In genomic region chr12:67573456-67573855, GRCh38 we compare ENCODE assay signal across 23 cellular contexts.
"Had no signal": no experiment of that assay in that cellular context is flagged by ENCODE, and none has a peak within 500 bp of the region (broad histone marks: within the 10 kb centered on the region; RNA-seq: fewer than 3 reads in every experiment).

No MANE protein-coding gene starts in this region.

- H3K4me1 ChIP-seq: esophagus muscularis mucosa, foreskin keratinocyte, gastroesophageal sphincter, heart left ventricle, left lung, lower lobe of right lung had no signal

- FAIRE-seq: colon, endothelial cell of umbilical vein, frontal cortex, islet of Langerhans, keratinocyte had no signal

- H3K4me3 ChIP-seq: coronary artery, dorsolateral prefrontal cortex, esophagus muscularis mucosa, gastroesophageal sphincter, heart left ventricle, left lung, lower lobe of right lung, mucosa of descending colon had no signal

- H3K4me3 Mint-ChIP-seq: mesothelial cell of epicardium; naive thymus-derived CD4-positive, alpha-beta T cell had no signal

- ATAC-seq: foreskin keratinocyte; gastroesophageal sphincter; heart left ventricle; left cardiac atrium; left lung; left ventricle myocardium superior; lower lobe of right lung; mucosa of descending colon; naive thymus-derived CD4-positive, alpha-beta T cell had no signal

- H3K27me3 ChIP-seq: esophagus muscularis mucosa, gastroesophageal sphincter, heart left ventricle, left lung had no signal

- H3K27ac ChIP-seq: coronary artery, dorsolateral prefrontal cortex, esophagus muscularis mucosa, foreskin keratinocyte, gastroesophageal sphincter, heart left ventricle, left lung, lower lobe of right lung had no signal

- H3K36me3 ChIP-seq: esophagus muscularis mucosa, gastroesophageal sphincter, heart left ventricle, left lung, lower lobe of right lung had no signal

- H3K9me3 ChIP-seq: esophagus muscularis mucosa, gastroesophageal sphincter, heart left ventricle, left lung, lower lobe of right lung, mucosa of descending colon had no signal

- DNase-seq: dermis blood vessel endothelial cell; dorsolateral prefrontal cortex; effector CD4-positive, alpha-beta T cell; effector memory CD4-positive, alpha-beta T cell; foreskin keratinocyte; heart left ventricle; hippocampal formation; left cardiac atrium; left lung; left ventricle myocardium superior; lower lobe of right lung; mesenchymal stem cell; mucosa of descending colon; naive thymus-derived CD4-positive, alpha-beta T cell had no signal

- H3K27ac Mint-ChIP-seq: mesothelial cell of epicardium; naive thymus-derived CD4-positive, alpha-beta T cell had no signal

- H3K36me3 Mint-ChIP-seq: mesothelial cell of epicardium had no signal
